In genomic region chr3:105403034-105403433, GRCh38 we compare ENCODE assay signal across 6 cellular contexts. TPM values are rescaled to one million over a fixed set of nuclear protein-coding genes. Genes with fewer than 3 reads are reported as not detected.
DNase-seq lines count a peak whose midpoint lies in the region; ATAC-seq, FAIRE-seq and TF ChIP-seq lines count a peak whose summit lies in the region.
"Not testable (repeated sequence)": the region's sequence is repeated elsewhere in the genome, so short reads cannot be mapped to it uniquely, and the experiment has no call there.

No MANE protein-coding gene starts in this region.

- CTCF ChIA-PET in PC-3 (lab: Charles Lee): not testable (repeated sequence)

- H3K36me3 ChIP-seq in GM23338 (ENCODE audit: insufficient read depth); endodermal cell (ENCODE audit: control insufficient read depth, insufficient read depth, low read length); keratinocyte (ENCODE audit: control insufficient read depth in 2 of 2, extremely low read depth in 1 of 2, insufficient read depth in 2 of 2, low read length in 2 of 2); mesenchymal stem cell (ENCODE audit: control insufficient read depth in 1 of 2, insufficient read depth in 2 of 2, low read depth in 1 of 2, low read length in 2 of 2): not testable (repeated sequence)
- H3K36me3 ChIP-seq in PC-3 (ENCODE audit: low read depth, low read length) (peaks cover 12% of the 10 kb centered on the region), SJSA1 (peaks cover 16% of the 10 kb centered on the region)

- not testable (repeated sequence) for H2BK5ac ChIP-seq in mesenchymal stem cell (ENCODE audit: low read depth, low read length, poor library complexity, severe bottlenecking)

- dilution Hi-C loops in keratinocyte (cut with MboI; ENCODE audit: extremely low pct_ligation_motif_present, low sequenced_read_pairs): not testable (repeated sequence)

- not testable (repeated sequence) for FAIRE-seq in keratinocyte (lab: Jason Lieb, UNC)

- not testable (repeated sequence) for ATAC-seq in GM23338, PC-3

- not testable (repeated sequence) for H3K4me2 ChIP-seq in GM23338; keratinocyte (ENCODE audit: control insufficient read depth, extremely low read depth, insufficient read depth, low read depth, low read length); mesenchymal stem cell (ENCODE audit: low read length, poor library complexity, severe bottlenecking)
- peak overlapping the region; percentile 80 for H3K4me2 ChIP-seq in PC-3 (ENCODE audit: low read length)

- not testable (repeated sequence) for H3K27me3 ChIP-seq in GM23338 (ENCODE audit: insufficient read depth); PC-3 (ENCODE audit: low read length); SJSA1 (replicated peaks); endodermal cell (ENCODE audit: control insufficient read depth, insufficient read depth, low read length, poor library complexity, severe bottlenecking); keratinocyte (ENCODE audit: control insufficient read depth, extremely low read depth, insufficient read depth, low read length); mesenchymal stem cell (ENCODE audit: control insufficient read depth in 1 of 2, insufficient read depth in 1 of 2, low read length in 2 of 2)

- not testable (repeated sequence) for H3K23ac ChIP-seq in mesenchymal stem cell (ENCODE audit: low read length in 2 of 2)

- H3K79me2 ChIP-seq in GM23338 (replicated peaks; ENCODE audit: insufficient read depth): not testable (repeated sequence)
- H3K79me2 ChIP-seq in PC-3 (ENCODE audit: low read length) (peaks cover 65% of the 10 kb centered on the region), keratinocyte (ENCODE audit: control insufficient read depth, insufficient read depth, low read length) (peaks cover 19% of the 10 kb centered on the region)

- WGBS in endodermal cell (ENCODE audit: insufficient coverage in 1 of 2, insufficient read length in 1 of 2), 2 experiments: 87 to 95% methylated on average over 3 to 9 of the region's 9 CpGs
- WGBS in mesenchymal stem cell: 90% methylated on average over 9 of the region's 9 CpGs

- not testable (repeated sequence) for H3K4me3 ChIP-seq in GM23338; PC-3 (ENCODE audit: low read length); SJSA1; keratinocyte (ENCODE audit: control insufficient read depth in 2 of 3, extremely low read depth in 1 of 3, insufficient read depth in 2 of 3, low read depth in 1 of 3, low read length in 3 of 3); mesenchymal stem cell (ENCODE audit: insufficient read depth in 1 of 2, low read depth in 1 of 2, low read length in 2 of 2)
- H3K4me3 ChIP-seq in endodermal cell (ENCODE audit: low read length): peak overlapping the region; percentile 22

- not testable (repeated sequence) for TF ChIP-seq CTCF in GM23338 (conservative IDR thresholded peaks at IDR 0.05; ENCODE audit: low read depth in 2 of 2); PC-3 (conservative IDR thresholded peaks at IDR 0.05; ENCODE audit: low read depth, low read length); endodermal cell (conservative IDR thresholded peaks at IDR 0.05); keratinocyte (optimal IDR thresholded peaks at IDR 0.05 in 1 of 3, IDR thresholded peaks at IDR 0.05 in 1 of 3, conservative IDR thresholded peaks at IDR 0.05 in 1 of 3; ENCODE audit: extremely low read depth in 1 of 3, insufficient read depth in 2 of 3, low read length in 3 of 3)

- not testable (repeated sequence) for BruUV-seq in PC-3 (replicated peaks; lab: Mats Ljungman, UMichigan)

- H2BK15ac ChIP-seq in mesenchymal stem cell (ENCODE audit: low read depth, poor library complexity, severe bottlenecking): not testable (repeated sequence)

- POLR2A ChIA-PET in PC-3 (lab: Charles Lee; ENCODE audit: unreplicated experiment): not testable (repeated sequence)

- H3K9me1 ChIP-seq in keratinocyte (ENCODE audit: control insufficient read depth, extremely low read depth, insufficient read depth, low read length): not testable (repeated sequence)

- H2AFZ ChIP-seq in GM23338; PC-3 (ENCODE audit: low read length); keratinocyte (ENCODE audit: control insufficient read depth, low read length); mesenchymal stem cell (ENCODE audit: low read depth, low read length): not testable (repeated sequence)

- H3K27me3 Mint-ChIP-seq in GM23338 (ENCODE audit: insufficient read depth, low read depth, poor library complexity); endodermal cell (ENCODE audit: insufficient read depth): not testable (repeated sequence)

- not testable (repeated sequence) for H3K4ac ChIP-seq in mesenchymal stem cell (ENCODE audit: low read depth in 1 of 2, low read length in 2 of 2)

- not testable (repeated sequence) for H3K4me3 Mint-ChIP-seq in GM23338, endodermal cell

- peak overlapping the region; percentile 39 for H4K91ac ChIP-seq in mesenchymal stem cell (ENCODE audit: low read length)

- H3K27ac Mint-ChIP-seq in GM23338: peak overlapping the region; percentile 3; the same call in 1 of the 2 replicates
- H3K27ac Mint-ChIP-seq in endodermal cell: not testable (repeated sequence)

- not testable (repeated sequence) for H3K79me1 ChIP-seq in mesenchymal stem cell (replicated peaks; ENCODE audit: low read length, poor library complexity, severe bottlenecking)

- H3K4me1 ChIP-seq in GM23338 (ENCODE audit: insufficient read depth); endodermal cell (ENCODE audit: control insufficient read depth, insufficient read depth, low read length): not testable (repeated sequence)
- H3K4me1 ChIP-seq in PC-3 (ENCODE audit: insufficient read depth, low read length): peaks cover 53% of the 10 kb centered on the region
- H3K4me1 ChIP-seq in SJSA1 (replicated peaks): peaks cover 35% of the 10 kb centered on the region
- H3K4me1 ChIP-seq in keratinocyte (ENCODE audit: control insufficient read depth, extremely low read depth, insufficient read depth, low read length): peaks cover 34% of the 10 kb centered on the region
- H3K4me1 ChIP-seq in mesenchymal stem cell (ENCODE audit: control insufficient read depth, insufficient read depth, low read depth, low read length): peaks cover 10% of the 10 kb centered on the region

- H2BK120ac ChIP-seq in mesenchymal stem cell (ENCODE audit: low read depth, low read length): not testable (repeated sequence)

- not testable (repeated sequence) for H3K9me3 Mint-ChIP-seq in GM23338
- peaks cover 29% of the 10 kb centered on the region for H3K9me3 Mint-ChIP-seq in endodermal cell

- H4K20me1 ChIP-seq in GM23338 (replicated peaks; ENCODE audit: insufficient read depth); PC-3 (ENCODE audit: low read length); keratinocyte (ENCODE audit: control insufficient read depth, extremely low read depth, insufficient read depth, low read length): not testable (repeated sequence)

- H3K9ac ChIP-seq in PC-3 (ENCODE audit: low read length): peak overlapping the region; percentile 14; the same call in 1 of the 2 replicates
- not testable (repeated sequence) for H3K9ac ChIP-seq in endodermal cell (ENCODE audit: extremely low read depth, low read length, poor library complexity, severe bottlenecking); keratinocyte (ENCODE audit: control insufficient read depth, extremely low read depth, insufficient read depth, low read length); mesenchymal stem cell (ENCODE audit: low read length)

- H3K27ac ChIP-seq in GM23338 (ENCODE audit: low read depth); endodermal cell (ENCODE audit: low read depth, low read length): not testable (repeated sequence)
- H3K27ac ChIP-seq in PC-3 (ENCODE audit: low read length) (peak overlapping the region; percentile 96), SJSA1 (peak overlapping the region; percentile 84; the same call in 1 of the 2 replicates), keratinocyte (ENCODE audit: control insufficient read depth, insufficient read depth, low read length) (peak overlapping the region; percentile 88), mesenchymal stem cell (ENCODE audit: low read length, poor library complexity, severe bottlenecking) (peak overlapping the region; percentile 87)

- DNase-seq in GM23338 (ENCODE audit: low spot score); PC-3; SJSA1 (ENCODE audit: low read depth in 1 of 2, low spot score in 2 of 2); endodermal cell; keratinocyte (ENCODE audit: low read depth, low spot score); mesenchymal stem cell: not testable (repeated sequence)

- peak overlapping the region in 1 of 2 experiments; percentile 22 for H3K18ac ChIP-seq in mesenchymal stem cell (ENCODE audit: low read depth in 1 of 2, low read length in 2 of 2)

- not testable (repeated sequence) for H3K4me1 Mint-ChIP-seq in GM23338
- peaks cover 48% of the 10 kb centered on the region for H3K4me1 Mint-ChIP-seq in endodermal cell

- intact Hi-C loops in PC-3 (cut with micrococcal nuclease): not testable (repeated sequence)

- H3F3A ChIP-seq in GM23338 (replicated peaks; ENCODE audit: low read depth): not testable (repeated sequence)
- peaks cover 12% of the 10 kb centered on the region for H3F3A ChIP-seq in PC-3 (ENCODE audit: low read length, unreplicated experiment)

- not testable (repeated sequence) for H3K14ac ChIP-seq in mesenchymal stem cell (ENCODE audit: low read length in 2 of 2)

- not testable (repeated sequence) for H4K8ac ChIP-seq in mesenchymal stem cell (ENCODE audit: low read length)

- not testable (repeated sequence) for H3K9me2 ChIP-seq in GM23338 (ENCODE audit: insufficient read depth); PC-3 (replicated peaks; ENCODE audit: low read length)

- peaks cover 29% of the 10 kb centered on the region for H3K36me3 Mint-ChIP-seq in GM23338 (ENCODE audit: low read depth)
- not testable (repeated sequence) for H3K36me3 Mint-ChIP-seq in endodermal cell (ENCODE audit: low read depth)

- not testable (repeated sequence) for H2BK12ac ChIP-seq in mesenchymal stem cell (ENCODE audit: low read length in 2 of 2)

- not testable (repeated sequence) for H3K9me3 ChIP-seq in PC-3 (ENCODE audit: low read length); SJSA1 (replicated peaks); keratinocyte (ENCODE audit: control insufficient read depth, low read depth, low read length); mesenchymal stem cell (ENCODE audit: control insufficient read depth, low read length)
- peaks cover 26% of the 10 kb centered on the region for H3K9me3 ChIP-seq in endodermal cell (ENCODE audit: control insufficient read depth, low read length)

- H2AK5ac ChIP-seq in mesenchymal stem cell (ENCODE audit: low read length, severe bottlenecking): peak overlapping the region; percentile 98

RNA-seq across cellular contexts. Expression of gene ALCAM, which starts 36.3 kb away (rescaled TPM):
- 29.7 and 36.0 TPM in 2 replicates for total RNA-seq in GM23338 (2014; rRNA removed; shearing (Covaris generic))
- polyA plus RNA-seq in GM23338 (2016; fragmentation: Nextera tagmentation; extraction: Ambion mirVana) (11.3 and 14.2 TPM in 2 replicates), keratinocyte (49.9 to 71.3 TPM (median 67.6 TPM) in 3 replicates)
- total RNA-seq in PC-3 (2014; rRNA removed) (168 and 169 TPM in 2 replicates), endodermal cell (10 to 100 TPM; 19.3 to 36.5 TPM)
- 93.7 and 119 TPM in 2 replicates for total RNA-seq in SJSA1 (2014; rRNA removed; shearing (Covaris generic))
- 29.6 TPM for polyA plus RNA-seq in endodermal cell (2013, experiment 1 of 2)
- polyA plus RNA-seq in endodermal cell (2013, experiment 2 of 2): 33.7 TPM
- 38.9 TPM for polyA plus RNA-seq in keratinocyte (2011; ENCODE audit: low read depth)
- 16.5 and 38.3 TPM in 2 replicates for polyA plus RNA-seq in keratinocyte (2011; cell fraction: cytosol; rRNA removed)
- polyA plus RNA-seq in keratinocyte (2011; cell fraction: nucleus; rRNA removed): 54.5 and 77.6 TPM in 2 replicates
- 22.5 and 56.2 TPM in 2 replicates for polyA plus RNA-seq in keratinocyte (2012; ENCODE audit: low replicate concordance)
- 19.3 to 124 TPM (median 59.1 TPM) in 3 replicates for polyA minus RNA-seq in keratinocyte
- polyA minus RNA-seq in keratinocyte (2011; cell fraction: cytosol; rRNA and poly(A)+ RNA removed): 37.8 TPM
- polyA minus RNA-seq in keratinocyte (2011; cell fraction: nucleus; rRNA and poly(A)+ RNA removed): 84.6 and 158 TPM in 2 replicates
- 164 TPM for polyA plus RNA-seq in mesenchymal stem cell (2013, experiment 1 of 2)
- 168 TPM for polyA plus RNA-seq in mesenchymal stem cell (2013, experiment 2 of 2)
